Comparison of ENCODE assay signal across 18 cellular contexts in the genomic region with DNA sequence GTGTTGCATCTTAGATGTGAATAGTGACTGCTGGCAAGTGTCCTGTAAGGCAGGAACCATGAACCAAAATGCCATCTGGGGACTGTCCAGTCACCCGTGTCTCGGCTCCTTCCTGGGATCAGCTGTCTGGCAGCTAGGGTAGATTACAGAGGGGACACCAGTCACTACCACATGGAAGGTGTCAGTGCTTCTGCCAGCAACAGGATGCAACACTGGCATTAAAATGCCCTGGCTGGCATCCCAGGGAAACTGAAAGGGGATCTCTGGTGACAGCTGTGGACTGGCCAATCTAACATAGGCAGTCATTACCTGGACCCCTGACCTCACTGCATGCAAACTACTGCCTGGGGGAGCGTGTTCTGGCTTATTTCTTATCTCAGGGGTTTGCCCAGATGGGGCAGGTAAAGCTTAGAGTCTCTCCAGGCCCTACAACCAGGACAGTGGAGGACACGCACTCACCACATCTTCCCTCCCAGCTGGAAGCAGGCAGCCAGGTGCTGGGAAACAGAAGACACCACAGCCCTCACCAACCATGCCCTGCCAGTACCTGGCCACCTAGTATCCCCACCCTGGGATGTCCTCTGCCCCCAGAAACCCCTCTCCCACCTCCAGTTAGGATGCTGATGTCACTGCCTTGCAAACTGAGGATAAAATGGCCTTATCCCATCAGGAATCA.
DNase-seq lines count a peak whose midpoint lies in the region; ATAC-seq, FAIRE-seq and TF ChIP-seq lines count a peak whose summit lies in the region.
"Had no signal": no experiment of that assay in that cellular context is flagged by ENCODE, and none has a peak within 500 bp of the region (broad histone marks: within the 10 kb centered on the region; RNA-seq: fewer than 3 reads in every experiment).

No MANE protein-coding gene starts in this region.

- H3K27ac ChIP-seq in GM23338 (ENCODE audit: low read depth) (no peak overlapping the region), right cardiac atrium (ENCODE audit: low read length) (no peak overlapping the region), kidney (ENCODE audit: low read depth in 2 of 2, low read length in 2 of 2) (no peak overlapping the region)
- no peak overlapping the region for H3K27ac ChIP-seq in naive thymus-derived CD4-positive, alpha-beta T cell (ENCODE audit: low read depth, low read length)
- H3K27ac ChIP-seq: 22Rv1, left lung, SK-N-MC, spleen had no signal

- H3K4me2 ChIP-seq in GM23338 = no peak overlapping the region; the same call in 1 of the 2 replicates

- peak overlapping the region; percentile 76; the same call in 1 of the 2 replicates for H3K27ac Mint-ChIP-seq in GM23338
- H3K27ac Mint-ChIP-seq in activated CD8-positive, alpha-beta T cell treated with anti-CD3 and anti-CD28 coated beads, Interleukin-2, amount 10 ng/mL, durations not matched to agents 7 days and 5 days = peak overlapping the region; percentile 50
- H3K27ac Mint-ChIP-seq in naive thymus-derived CD4-positive, alpha-beta T cell = peak overlapping the region in 2 of 9 donors; percentile 42 to 46
- H3K27ac Mint-ChIP-seq: stimulated activated memory B cell treated with anti-CD40 and anti-IgM and Interleukin-4, amounts not matched to agents 10 μg/mL and 1 μg/mL and 100 μg/mL, for 72 hours had no signal

- ATAC-seq in GM23338 (no peak), right cardiac atrium (peak; percentile 75 to 81), HG03280 (IDR thresholded peaks at IDR 0.05; ENCODE audit: unreplicated experiment) (no peak)
- ATAC-seq in activated CD8-positive, alpha-beta T cell treated with anti-CD3 and anti-CD28 coated beads, Interleukin-2, amount 10 ng/mL, durations not matched to agents 7 days and 5 days = no peak
- no peak for ATAC-seq in naive thymus-derived CD4-positive, alpha-beta T cell
- ATAC-seq: left lung; stimulated activated memory B cell treated with anti-CD40 and anti-IgM and Interleukin-4, amounts not matched to agents 10 μg/mL and 1 μg/mL and 100 μg/mL, for 72 hours had no signal

- H3K36me3 ChIP-seq in GM23338 (ENCODE audit: insufficient read depth) (no peaks in the 10 kb centered on the region), kidney (ENCODE audit: control insufficient read depth in 1 of 2, insufficient read depth in 2 of 2, low read length in 2 of 2) (peaks cover 6% of the 10 kb centered on the region in 2 donors)
- H3K36me3 ChIP-seq in naive thymus-derived CD4-positive, alpha-beta T cell (ENCODE audit: control insufficient read depth in 2 of 3, insufficient read depth in 3 of 3, low read length in 3 of 3) = peaks cover 5 to 61% (median 17%) of the 10 kb centered on the region in 3 experiments

- H3K27me3 ChIP-seq in GM23338 (ENCODE audit: insufficient read depth) = no peaks in the 10 kb centered on the region
- no peaks in the 10 kb centered on the region for H3K27me3 ChIP-seq in right cardiac atrium (ENCODE audit: control insufficient read depth, insufficient read depth)
- H3K27me3 ChIP-seq in naive thymus-derived CD4-positive, alpha-beta T cell (ENCODE audit: control insufficient read depth in 2 of 2, insufficient read depth in 2 of 2, low read length in 2 of 2) = no peaks in the 10 kb centered on the region
- H3K27me3 ChIP-seq: left lung, spleen had no signal

- H3F3A ChIP-seq in GM23338 (replicated peaks; ENCODE audit: low read depth) = peaks cover 8% of the 10 kb centered on the region

- 67% methylated on average over 4 of the region's 4 CpGs for WGBS in right cardiac atrium

- no peak overlapping the region for H3K4me3 Mint-ChIP-seq in GM23338
- no peak overlapping the region for H3K4me3 Mint-ChIP-seq in activated CD8-positive, alpha-beta T cell treated with anti-CD3 and anti-CD28 coated beads, Interleukin-2, amount 10 ng/mL, durations not matched to agents 7 days and 5 days
- peak overlapping the region in 1 of 10 donors; percentile 4 for H3K4me3 Mint-ChIP-seq in naive thymus-derived CD4-positive, alpha-beta T cell
- H3K4me3 Mint-ChIP-seq: stimulated activated memory B cell treated with anti-CD40 and anti-IgM and Interleukin-4, amounts not matched to agents 10 μg/mL and 1 μg/mL and 100 μg/mL, for 72 hours had no signal

- H3K9me2 ChIP-seq in GM23338 (ENCODE audit: insufficient read depth) = no peaks in the 10 kb centered on the region

- H3K36me3 Mint-ChIP-seq in GM23338 (ENCODE audit: low read depth) = peaks cover 21% of the 10 kb centered on the region
- H3K36me3 Mint-ChIP-seq in activated CD8-positive, alpha-beta T cell treated with anti-CD3 and anti-CD28 coated beads, Interleukin-2, amount 10 ng/mL, durations not matched to agents 7 days and 5 days (ENCODE audit: low read depth) = peaks cover 92% of the 10 kb centered on the region
- peaks cover 5 to 63% (median 44%) of the 10 kb centered on the region in 5 donors for H3K36me3 Mint-ChIP-seq in naive thymus-derived CD4-positive, alpha-beta T cell

- CTCF ChIA-PET in activated CD8-positive, alpha-beta T cell treated with anti-CD3 and anti-CD28 coated beads, Interleukin-2, amount 10 ng/mL, durations not matched to agents 7 days and 5 days (lab: Charles Lee) = interaction anchor here (2.4 kb wide), 1 partner anchor 134 kb away, joined by 8 read pairs; no protein-coding TSS in a partner anchor
- CTCF ChIA-PET in naive thymus-derived CD4-positive, alpha-beta T cell (lab: Charles Lee) = interaction anchor here (1.6 kb wide), 1 partner anchor 135 kb away, joined by 7 read pairs; no protein-coding TSS in a partner anchor

- TF ChIP-seq CTCF in GM23338 (conservative IDR thresholded peaks at IDR 0.05; ENCODE audit: low read depth in 2 of 2) = no peak
- no peak for TF ChIP-seq CTCF in kidney (IDR thresholded peaks at IDR 0.05; ENCODE audit: borderline replicate concordance, extremely low read depth, insufficient read depth)

- no peaks in the 10 kb centered on the region for H3K9me3 ChIP-seq in right cardiac atrium (ENCODE audit: control insufficient read depth, low read length)
- no peaks in the 10 kb centered on the region for H3K9me3 ChIP-seq in kidney (ENCODE audit: control insufficient read depth in 1 of 2, low read length in 2 of 2)
- H3K9me3 ChIP-seq in naive thymus-derived CD4-positive, alpha-beta T cell (ENCODE audit: control insufficient read depth in 2 of 3, low read length in 3 of 3) = no peaks in the 10 kb centered on the region
- H3K9me3 ChIP-seq: left lung had no signal

- POLR2A ChIA-PET in activated CD8-positive, alpha-beta T cell treated with anti-CD3 and anti-CD28 coated beads, Interleukin-2, amount 10 ng/mL, durations not matched to agents 7 days and 5 days (lab: Charles Lee) = interaction anchor here (1.6 kb wide), 1 partner anchor 12 kb away, joined by 3 read pairs; no protein-coding TSS in a partner anchor
- POLR2A ChIA-PET in naive thymus-derived CD4-positive, alpha-beta T cell (lab: Charles Lee) = interaction anchor here (0.8 kb wide), 1 partner anchor 19 kb away, joined by 3 read pairs; no protein-coding TSS in a partner anchor

- peaks cover 62% of the 10 kb centered on the region for H3K4me1 Mint-ChIP-seq in GM23338
- peaks cover 95% of the 10 kb centered on the region for H3K4me1 Mint-ChIP-seq in activated CD8-positive, alpha-beta T cell treated with anti-CD3 and anti-CD28 coated beads, Interleukin-2, amount 10 ng/mL, durations not matched to agents 7 days and 5 days (ENCODE audit: low read depth)
- peaks cover 55 to 100% (median 91%) of the 10 kb centered on the region in 7 donors for H3K4me1 Mint-ChIP-seq in naive thymus-derived CD4-positive, alpha-beta T cell

- H3K79me2 ChIP-seq in GM23338 (replicated peaks; ENCODE audit: insufficient read depth) = peaks cover 56% of the 10 kb centered on the region

- H3K9me3 Mint-ChIP-seq in GM23338 = no peaks in the 10 kb centered on the region; the same call in 2 of the 3 replicates
- no peaks in the 10 kb centered on the region for H3K9me3 Mint-ChIP-seq in activated CD8-positive, alpha-beta T cell treated with anti-CD3 and anti-CD28 coated beads, Interleukin-2, amount 10 ng/mL, durations not matched to agents 7 days and 5 days (ENCODE audit: insufficient read depth)
- H3K9me3 Mint-ChIP-seq in naive thymus-derived CD4-positive, alpha-beta T cell = peaks cover 0 to 5% (median 0%) of the 10 kb centered on the region in 11 donors
- H3K9me3 Mint-ChIP-seq: stimulated activated memory B cell treated with anti-CD40 and anti-IgM and Interleukin-4, amounts not matched to agents 10 μg/mL and 1 μg/mL and 100 μg/mL, for 72 hours had no signal

- no peak overlapping the region for H3K9ac ChIP-seq in kidney (ENCODE audit: low read length in 2 of 2)

- peaks cover 24% of the 10 kb centered on the region for H4K20me1 ChIP-seq in GM23338 (replicated peaks; ENCODE audit: insufficient read depth)

- FAIRE-seq in kidney (lab: Jason Lieb, UNC) = no peak

- intact Hi-C loops in right cardiac atrium (cut with DNase I) = loop anchor here in 1 of 4 donors (10.0 kb wide), 1 partner anchor 131 kb away; no protein-coding TSS in a partner anchor
- intact Hi-C loops in kidney (cut with DNase I) = no loop called here
- intact Hi-C loops in naive thymus-derived CD4-positive, alpha-beta T cell (cut with micrococcal nuclease) = no loop called here

- H2AFZ ChIP-seq in GM23338 = no peak overlapping the region

- H3K4me3 ChIP-seq in GM23338 (no peak overlapping the region), right cardiac atrium (ENCODE audit: low read length) (no peak overlapping the region), kidney (ENCODE audit: low read length in 2 of 2) (no peak overlapping the region)
- no peak overlapping the region for H3K4me3 ChIP-seq in naive thymus-derived CD4-positive, alpha-beta T cell (ENCODE audit: low read length)
- H3K4me3 ChIP-seq: left lung, SK-N-MC, spleen had no signal

- DNase-seq in DMS 273 (lab: John Stamatoyannopoulos, UW; ENCODE audit: unreplicated experiment) (peak; percentile 55), DMS 273 treated with DMSO at 0.1 percent for 48 hours (lab: John Stamatoyannopoulos, UW) (no peak), GM23338 (ENCODE audit: low spot score) (no peak), right cardiac atrium (peak in 2 of 3 donors; percentile 37 to 75), kidney (no peak)
- no peak for DNase-seq in activated CD8-positive, alpha-beta T cell treated with anti-CD3 and anti-CD28 coated beads, Interleukin-2, amount 10 ng/mL, durations not matched to agents 7 days and 5 days
- DNase-seq in naive thymus-derived CD4-positive, alpha-beta T cell = no peak
- DNase-seq: activated CD8-positive, alpha-beta memory T cell treated with anti-CD3 and anti-CD28 coated beads, Interleukin-2, amount 50 U/mL, for 4 hours; C1 segment of cervical spinal cord; DMS79 treated with DMSO at 0.1 percent for 48 hours; left lung; NCI-H187 treated with DMSO at 0.1 percent for 48 hours; NCI-H524 treated with DMSO at 0.1 percent for 48 hours; spleen had no signal

- peaks cover 11% of the 10 kb centered on the region for H3K27me3 Mint-ChIP-seq in GM23338 (ENCODE audit: insufficient read depth, low read depth, poor library complexity)
- H3K27me3 Mint-ChIP-seq in activated CD8-positive, alpha-beta T cell treated with anti-CD3 and anti-CD28 coated beads, Interleukin-2, amount 10 ng/mL, durations not matched to agents 7 days and 5 days (ENCODE audit: low read depth) = no peaks in the 10 kb centered on the region
- H3K27me3 Mint-ChIP-seq in naive thymus-derived CD4-positive, alpha-beta T cell = no peaks in the 10 kb centered on the region
- H3K27me3 Mint-ChIP-seq: stimulated activated memory B cell treated with anti-CD40 and anti-IgM and Interleukin-4, amounts not matched to agents 10 μg/mL and 1 μg/mL and 100 μg/mL, for 72 hours had no signal

- peaks cover 30% of the 10 kb centered on the region for H3K4me1 ChIP-seq in GM23338 (ENCODE audit: insufficient read depth)
- peaks cover 3% of the 10 kb centered on the region for H3K4me1 ChIP-seq in right cardiac atrium (ENCODE audit: control insufficient read depth, insufficient read depth, low read length)
- H3K4me1 ChIP-seq in kidney (ENCODE audit: control insufficient read depth in 1 of 2, insufficient read depth in 1 of 2, low read depth in 1 of 2, low read length in 2 of 2) = peaks cover 8 to 18% of the 10 kb centered on the region in 2 donors
- peaks cover 49 to 57% of the 10 kb centered on the region in 2 donors for H3K4me1 ChIP-seq in naive thymus-derived CD4-positive, alpha-beta T cell (ENCODE audit: control insufficient read depth in 2 of 2, insufficient read depth in 2 of 2, low read length in 2 of 2)

Comparison
In these comparisons a context has a peak if more than half of its experiments do, and no peak if none do; other contexts are left out.
1. DNase-seq: peak in DMS 273 (single experiment) and right cardiac atrium (2 of 3); none in DMS 273 treated with DMSO at 0.1 percent for 48 hours (single experiment), GM23338 (single experiment), activated CD8-positive, alpha-beta T cell treated with anti-CD3 and anti-CD28 coated beads, Interleukin-2, amount 10 ng/mL, durations not matched to agents 7 days and 5 days (single experiment), kidney (single experiment) and naive thymus-derived CD4-positive, alpha-beta T cell (0 of 9).
2. ATAC-seq: peak in right cardiac atrium (2 of 2); none in GM23338 (single experiment), activated CD8-positive, alpha-beta T cell treated with anti-CD3 and anti-CD28 coated beads, Interleukin-2, amount 10 ng/mL, durations not matched to agents 7 days and 5 days (single experiment), HG03280 (single experiment) and naive thymus-derived CD4-positive, alpha-beta T cell (single experiment).